ENCODE assay signal across 8 cellular contexts in genomic region chr12:45727301-45727993, GRCh38. TPM values are rescaled to one million over a fixed set of nuclear protein-coding genes. Genes with fewer than 3 reads are reported as not detected.
DNase-seq lines count a peak whose midpoint lies in the region; ATAC-seq and TF ChIP-seq lines count a peak whose summit lies in the region.

No MANE protein-coding gene starts in this region.

- H3K27ac ChIP-seq in thymus (ENCODE audit: low read depth) = peak overlapping the region; percentile 100

- peaks cover 17% of the 10 kb centered on the region for H3K36me3 Mint-ChIP-seq in activated naive CD8-positive, alpha-beta T cell treated with anti-CD3 and anti-CD28 coated beads, Interleukin-2, amount 10 ng/mL, durations not matched to agents 7 days and 5 days
- H3K36me3 Mint-ChIP-seq in osteocyte (ENCODE audit: unreplicated experiment) = no peaks in the 10 kb centered on the region

- TF ChIP-seq CTCF in GM12864 (IDR thresholded peaks at IDR 0.05; ENCODE audit: low read depth, low read length, missing control alignments) (no peak), osteocyte (IDR thresholded peaks at IDR 0.05) (no peak)

- H3K4me1 ChIP-seq in thymus (ENCODE audit: control insufficient read depth, insufficient read depth, low read length) = peaks cover 3% of the 10 kb centered on the region

- intact Hi-C loops in Right ventricle myocardium inferior (cut with DNase I) = loop anchor here (5.0 kb wide), 4 partner anchors 55 to 555 kb away; partner anchors contain the start of gene ANO6

- no peaks in the 10 kb centered on the region for H3K9me3 Mint-ChIP-seq in activated naive CD8-positive, alpha-beta T cell treated with anti-CD3 and anti-CD28 coated beads, Interleukin-2, amount 10 ng/mL, durations not matched to agents 7 days and 5 days
- no peaks in the 10 kb centered on the region for H3K9me3 Mint-ChIP-seq in osteocyte (ENCODE audit: unreplicated experiment)

- H3K36me3 ChIP-seq in thymus (ENCODE audit: control insufficient read depth, insufficient read depth) = no peaks in the 10 kb centered on the region

- POLR2A ChIA-PET in activated naive CD8-positive, alpha-beta T cell treated with anti-CD3 and anti-CD28 coated beads, Interleukin-2, amount 10 ng/mL, durations not matched to agents 7 days and 5 days (lab: Charles Lee) = interaction anchor here (0.6 to 7.2 kb wide), 20 partner anchors 9 to 511 kb away, joined by 3 to 120 read pairs (median 5); partner anchors contain the start of genes ANO6 and SCAF11

- peak overlapping the region; percentile 98 for H3K27ac Mint-ChIP-seq in activated naive CD8-positive, alpha-beta T cell treated with anti-CD3 and anti-CD28 coated beads, Interleukin-2, amount 10 ng/mL, durations not matched to agents 7 days and 5 days
- H3K27ac Mint-ChIP-seq in osteocyte (ENCODE audit: unreplicated experiment) = peak overlapping the region; percentile 99

- H3K4me3 Mint-ChIP-seq in activated naive CD8-positive, alpha-beta T cell treated with anti-CD3 and anti-CD28 coated beads, Interleukin-2, amount 10 ng/mL, durations not matched to agents 7 days and 5 days = peak overlapping the region; percentile 99
- H3K4me3 Mint-ChIP-seq in osteocyte (ENCODE audit: unreplicated experiment) = peak overlapping the region; percentile 87

- peaks cover 18% of the 10 kb centered on the region for H3K4me1 Mint-ChIP-seq in activated naive CD8-positive, alpha-beta T cell treated with anti-CD3 and anti-CD28 coated beads, Interleukin-2, amount 10 ng/mL, durations not matched to agents 7 days and 5 days
- peaks cover 30% of the 10 kb centered on the region for H3K4me1 Mint-ChIP-seq in osteocyte (ENCODE audit: unreplicated experiment)

- under 1% methylated on average over 45 of the region's 45 CpGs for WGBS in thymus

- peak; percentile 97 for DNase-seq in GM12864 (ENCODE audit: low read depth)
- DNase-seq in NCI-H1105 treated with DMSO at 0.1 percent for 48 hours (lab: John Stamatoyannopoulos, UW) = peak; percentile 98
- peak; percentile 91 for DNase-seq in SKM-1 treated with dmso at 0.1 percent for 144 hours (lab: John Stamatoyannopoulos, UW; ENCODE audit: unreplicated experiment)
- peak; percentile 89 for DNase-seq in activated naive CD8-positive, alpha-beta T cell treated with anti-CD3 and anti-CD28 coated beads, Interleukin-2, amount 10 ng/mL, durations not matched to agents 7 days and 5 days
- peak; percentile 97 for DNase-seq in Right ventricle myocardium inferior (ENCODE audit: missing footprints)
- DNase-seq in osteocyte (ENCODE audit: extremely low spot score, unreplicated experiment) = peak; percentile 96

- no peaks in the 10 kb centered on the region for H3K9me3 ChIP-seq in thymus (ENCODE audit: control insufficient read depth)

- peak overlapping the region; percentile 91 for H3K4me3 ChIP-seq in GM12864 (ENCODE audit: low read depth, low read length)
- peak overlapping the region; percentile 100 for H3K4me3 ChIP-seq in thymus (ENCODE audit: low read length)

- no peaks in the 10 kb centered on the region for H3K27me3 ChIP-seq in thymus (ENCODE audit: control insufficient read depth, insufficient read depth)

- peak; percentile 52 for ATAC-seq in HG02678 (IDR thresholded peaks at IDR 0.05; ENCODE audit: unreplicated experiment)
- peak; percentile 48 for ATAC-seq in activated naive CD8-positive, alpha-beta T cell treated with anti-CD3 and anti-CD28 coated beads, Interleukin-2, amount 10 ng/mL, durations not matched to agents 7 days and 5 days (ENCODE audit: low read depth)
- ATAC-seq in Right ventricle myocardium inferior = peak; percentile 86

- no peaks in the 10 kb centered on the region for H3K27me3 Mint-ChIP-seq in activated naive CD8-positive, alpha-beta T cell treated with anti-CD3 and anti-CD28 coated beads, Interleukin-2, amount 10 ng/mL, durations not matched to agents 7 days and 5 days
- H3K27me3 Mint-ChIP-seq in osteocyte (ENCODE audit: unreplicated experiment) = no peaks in the 10 kb centered on the region

RNA-seq across cellular contexts. Expression of gene ARID2, which starts 2.1 kb away (rescaled TPM):
- total RNA-seq in activated naive CD8-positive, alpha-beta T cell treated with anti-CD3 and anti-CD28 coated beads, Interleukin-2, amount 10 ng/mL, durations not matched to agents 7 days and 5 days = 10 to 100 TPM; 48.1 to 49.3 TPM
- total RNA-seq in Right ventricle myocardium inferior = 11.9 TPM
- total RNA-seq in osteocyte = 38.1 and 44.4 TPM in 2 replicates
- polyA plus RNA-seq in thymus = 15.6 TPM

Comparison
In these comparisons a context has a peak if more than half of its experiments do, and no peak if none do; other contexts are left out.
1. Peak in every context shown above with its lines: DNase-seq, ATAC-seq, H3K4me3 ChIP-seq and H3K27ac ChIP-seq.